In genomic region chr1:179190861-179191260, GRCh38 we compare ENCODE assay signal across 13 cellular contexts. TPM values are rescaled to one million over a fixed set of nuclear protein-coding genes. Genes with fewer than 3 reads are reported as not detected.
DNase-seq lines count a peak whose midpoint lies in the region; ATAC-seq and TF ChIP-seq lines count a peak whose summit lies in the region.
"Had no signal": no experiment of that assay in that cellular context is flagged by ENCODE, and none has a peak within 500 bp of the region (broad histone marks: within the 10 kb centered on the region; RNA-seq: fewer than 3 reads in every experiment).

No MANE protein-coding gene starts in this region.

- H3K4me1 Mint-ChIP-seq in activated T-cell treated with anti-CD3 and anti-CD28 coated beads, Interleukin-2, amount 50 U/mL, for 24 hours (ENCODE audit: low read depth) = peaks cover 20% of the 10 kb centered on the region
- peaks cover 15% of the 10 kb centered on the region for H3K4me1 Mint-ChIP-seq in activated T-helper 2 cell treated with anti-CD3 and anti-CD28 coated beads, Interferon-gamma antibody, Interleukin-2, Interleukin-4, amounts not matched to agents 10 μg/mL and 5 μg/mL and 100 μg/mL, durations not matched to agents 14 hours and 24 hours and 36 hours (ENCODE audit: low read depth)
- peaks cover 16 to 34% (median 25%) of the 10 kb centered on the region in 4 donors for H3K4me1 Mint-ChIP-seq in naive thymus-derived CD8-positive, alpha-beta T cell

- H3K4me1 ChIP-seq in right cardiac atrium (ENCODE audit: control insufficient read depth, insufficient read depth, low read length) (no peaks in the 10 kb centered on the region), thyroid gland (no peaks in the 10 kb centered on the region)

- peak; percentile 83 to 95 for ATAC-seq in right cardiac atrium
- no peak for ATAC-seq in naive thymus-derived CD8-positive, alpha-beta T cell

- H3K27ac Mint-ChIP-seq in activated T-cell treated with anti-CD3 and anti-CD28 coated beads, Interleukin-2, amount 50 U/mL, for 24 hours = peak overlapping the region; percentile 18
- peak overlapping the region; percentile 42 for H3K27ac Mint-ChIP-seq in activated T-helper 2 cell treated with anti-CD3 and anti-CD28 coated beads, Interferon-gamma antibody, Interleukin-2, Interleukin-4, amounts not matched to agents 10 μg/mL and 5 μg/mL and 100 μg/mL, durations not matched to agents 14 hours and 24 hours and 36 hours
- H3K27ac Mint-ChIP-seq in naive thymus-derived CD8-positive, alpha-beta T cell = peak overlapping the region in 1 of 10 donors; percentile 34

- 45% methylated on average over 4 of the region's 4 CpGs for WGBS in right cardiac atrium
- WGBS in thyroid gland, 2 donors = 66 to 68% methylated on average over 4 of the region's 4 CpGs

- no peaks in the 10 kb centered on the region for H3K27me3 ChIP-seq in right cardiac atrium (ENCODE audit: control insufficient read depth, insufficient read depth)
- H3K27me3 ChIP-seq in thyroid gland = no peaks in the 10 kb centered on the region

- H3K9me3 ChIP-seq in right cardiac atrium (ENCODE audit: control insufficient read depth, low read length) = no peaks in the 10 kb centered on the region
- no peaks in the 10 kb centered on the region for H3K9me3 ChIP-seq in thyroid gland

- no peak for TF ChIP-seq CTCF in thyroid gland (IDR thresholded peaks at IDR 0.05)

- peaks cover 4% of the 10 kb centered on the region for H3K36me3 Mint-ChIP-seq in activated T-cell treated with anti-CD3 and anti-CD28 coated beads, Interleukin-2, amount 50 U/mL, for 24 hours (ENCODE audit: low read depth)
- no peaks in the 10 kb centered on the region for H3K36me3 Mint-ChIP-seq in activated T-helper 2 cell treated with anti-CD3 and anti-CD28 coated beads, Interferon-gamma antibody, Interleukin-2, Interleukin-4, amounts not matched to agents 10 μg/mL and 5 μg/mL and 100 μg/mL, durations not matched to agents 14 hours and 24 hours and 36 hours (ENCODE audit: low read depth)
- H3K36me3 Mint-ChIP-seq in naive thymus-derived CD8-positive, alpha-beta T cell = peaks cover 0 to 15% (median 6%) of the 10 kb centered on the region in 3 donors

- no peaks in the 10 kb centered on the region for H3K36me3 ChIP-seq in thyroid gland

- no peak overlapping the region for H3K4me3 Mint-ChIP-seq in activated T-cell treated with anti-CD3 and anti-CD28 coated beads, Interleukin-2, amount 50 U/mL, for 24 hours
- H3K4me3 Mint-ChIP-seq in activated T-helper 2 cell treated with anti-CD3 and anti-CD28 coated beads, Interferon-gamma antibody, Interleukin-2, Interleukin-4, amounts not matched to agents 10 μg/mL and 5 μg/mL and 100 μg/mL, durations not matched to agents 14 hours and 24 hours and 36 hours (ENCODE audit: low read depth) = no peak overlapping the region
- H3K4me3 Mint-ChIP-seq in naive thymus-derived CD8-positive, alpha-beta T cell = no peak overlapping the region
- H3K4me3 Mint-ChIP-seq: neural crest cell had no signal

- intact Hi-C loops in activated T-helper 2 cell treated with anti-CD3 and anti-CD28 coated beads, Interferon-gamma antibody, Interleukin-2, Interleukin-4, amounts not matched to agents 10 μg/mL and 5 μg/mL and 100 μg/mL, durations not matched to agents 14 hours and 24 hours and 36 hours (cut with micrococcal nuclease) = loop anchor here (5.0 kb wide), 1 partner anchor 49 kb away; no protein-coding TSS in a partner anchor
- intact Hi-C loops in right cardiac atrium (cut with DNase I) = loop anchor here in 3 of 4 donors (5.0 to 10.0 kb wide), 3 partner anchors 66 to 106 kb away; partner anchors contain the start of gene TOR3A (in 1 of the 3)
- intact Hi-C loops in thyroid gland (cut with DNase I) = loop anchor here (10.0 kb wide), 1 partner anchor 66 kb away; no protein-coding TSS in a partner anchor

- TF ChIP-seq POLR2A in thyroid gland (IDR thresholded peaks at IDR 0.05) = no peak

- H3K27ac ChIP-seq in right cardiac atrium (ENCODE audit: low read length) = no peak overlapping the region
- H3K27ac ChIP-seq in thyroid gland = peak overlapping the region; percentile 11 to 43 (median 34)

- H3K4me3 ChIP-seq in right cardiac atrium (ENCODE audit: low read length) = no peak overlapping the region
- no peak overlapping the region for H3K4me3 ChIP-seq in thyroid gland (replicated peaks in 1 of 3)

- H3K9me3 Mint-ChIP-seq in activated T-cell treated with anti-CD3 and anti-CD28 coated beads, Interleukin-2, amount 50 U/mL, for 24 hours = no peaks in the 10 kb centered on the region
- no peaks in the 10 kb centered on the region for H3K9me3 Mint-ChIP-seq in activated T-helper 2 cell treated with anti-CD3 and anti-CD28 coated beads, Interferon-gamma antibody, Interleukin-2, Interleukin-4, amounts not matched to agents 10 μg/mL and 5 μg/mL and 100 μg/mL, durations not matched to agents 14 hours and 24 hours and 36 hours
- no peaks in the 10 kb centered on the region for H3K9me3 Mint-ChIP-seq in naive thymus-derived CD8-positive, alpha-beta T cell

- POLR2A ChIA-PET in naive thymus-derived CD8-positive, alpha-beta T cell (lab: Charles Lee) = interaction anchor here (0.7 kb wide), 1 partner anchor 758 kb away, joined by 5 read pairs; no protein-coding TSS in a partner anchor

- no peaks in the 10 kb centered on the region for H3K27me3 Mint-ChIP-seq in activated T-cell treated with anti-CD3 and anti-CD28 coated beads, Interleukin-2, amount 50 U/mL, for 24 hours
- H3K27me3 Mint-ChIP-seq in activated T-helper 2 cell treated with anti-CD3 and anti-CD28 coated beads, Interferon-gamma antibody, Interleukin-2, Interleukin-4, amounts not matched to agents 10 μg/mL and 5 μg/mL and 100 μg/mL, durations not matched to agents 14 hours and 24 hours and 36 hours (ENCODE audit: low read depth) = no peaks in the 10 kb centered on the region
- H3K27me3 Mint-ChIP-seq in naive thymus-derived CD8-positive, alpha-beta T cell = no peaks in the 10 kb centered on the region

- DNase-seq in activated T-cell treated with anti-CD3 and anti-CD28 coated beads, Interleukin-2, amount 50 U/mL, for 24 hours = no peak
- no peak for DNase-seq in activated T-cell treated with anti-CD3 and anti-CD28 coated beads, Interleukin-2, amount 50 U/mL, for 48 hours
- DNase-seq in activated T-helper 2 cell treated with anti-CD3 and anti-CD28 coated beads, Interferon-gamma antibody, Interleukin-2, Interleukin-4, amounts not matched to agents 10 μg/mL and 5 μg/mL and 100 μg/mL, durations not matched to agents 14 hours and 24 hours and 36 hours (ENCODE audit: low spot score) = no peak
- DNase-seq in right cardiac atrium = peak in 2 of 3 donors; percentile 24 to 52
- DNase-seq in thyroid gland = no peak
- no peak for DNase-seq in SW 1271 (lab: John Stamatoyannopoulos, UW)
- DNase-seq in midbrain (lab: John Stamatoyannopoulos, UW) = no peak
- DNase-seq in naive thymus-derived CD8-positive, alpha-beta T cell = no peak
- DNase-seq: DMS79 treated with DMSO at 0.1 percent for 48 hours; NCI-H1436 treated with DMSO at 0.1 percent for 48 hours; stimulated activated CD4-positive, alpha-beta T cell treated with anti-CD3 and anti-CD28 coated beads, Interleukin-1b, Interleukin-23, amount 100 ng/mL, for 48 hours; stimulated activated naive CD4-positive, alpha-beta T cell treated with Interleukin-2 at 50 U/mL for 16 hours had no signal

RNA-seq across cellular contexts. Expression of gene ABL2, which starts 38.6 kb away (rescaled TPM):
- total RNA-seq in activated T-helper 2 cell treated with anti-CD3 and anti-CD28 coated beads, Interferon-gamma antibody, Interleukin-2, Interleukin-4, amounts not matched to agents 10 μg/mL and 5 μg/mL and 100 μg/mL, durations not matched to agents 14 hours and 24 hours and 36 hours = 7.7 and 8.5 TPM in 2 replicates
- 10 to 100 TPM in 3 of 4 donors, 1 to 10 TPM in 1; 9.9 to 18.4 (median 10.5) TPM for total RNA-seq in right cardiac atrium
- 3.2 TPM for polyA plus RNA-seq in right cardiac atrium
- total RNA-seq in thyroid gland = 10 to 100 TPM; 11.8 to 21.2 (median 18.9) TPM
- total RNA-seq in naive thymus-derived CD8-positive, alpha-beta T cell = 10 to 100 TPM; 15.9 to 19.3 TPM
- 1 to 10 TPM in 2 of 3 donors, under 1 TPM in 1; 0.45 to 2.2 (median 2.0) TPM for polyA plus RNA-seq in naive thymus-derived CD8-positive, alpha-beta T cell

Comparison
In these comparisons a context has a peak if more than half of its experiments do, and no peak if none do; other contexts are left out.
1. DNase-seq: peak in right cardiac atrium (2 of 3); none in activated T-cell treated with anti-CD3 and anti-CD28 coated beads, Interleukin-2, amount 50 U/mL, for 24 hours (single experiment), activated T-cell treated with anti-CD3 and anti-CD28 coated beads, Interleukin-2, amount 50 U/mL, for 48 hours (0 of 2), activated T-helper 2 cell treated with anti-CD3 and anti-CD28 coated beads, Interferon-gamma antibody, Interleukin-2, Interleukin-4, amounts not matched to agents 10 μg/mL and 5 μg/mL and 100 μg/mL, durations not matched to agents 14 hours and 24 hours and 36 hours (single experiment), thyroid gland (0 of 2), SW 1271 (0 of 2), midbrain (single experiment) and naive thymus-derived CD8-positive, alpha-beta T cell (0 of 10).
2. ATAC-seq: peak in right cardiac atrium (2 of 2); none in naive thymus-derived CD8-positive, alpha-beta T cell (0 of 2).